In the genomic region with DNA sequence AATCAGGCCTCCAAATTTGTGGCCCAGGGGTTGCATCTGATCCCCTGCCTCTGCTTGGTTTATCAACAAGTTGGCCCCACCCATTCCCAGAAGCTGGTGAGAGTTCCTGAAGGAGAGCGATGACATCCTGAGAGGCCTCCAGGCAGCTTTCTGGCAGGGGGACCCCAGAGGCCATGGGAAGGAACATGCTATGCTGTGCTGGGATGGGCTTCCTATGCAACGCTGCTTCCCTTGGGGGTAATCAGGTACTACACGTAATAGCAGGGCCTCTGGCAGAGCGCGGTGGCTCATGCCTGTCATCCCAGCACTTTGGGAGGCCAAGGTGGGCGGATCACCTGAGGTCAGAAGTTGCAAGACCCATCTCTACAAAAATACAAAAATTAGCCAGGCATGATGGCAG, we compare ENCODE assay signal across 1 cellular context.
TF ChIP-seq lines count a peak whose summit lies in the region.

No MANE protein-coding gene starts in this region.

TF ChIP-seq in GM23338, 12 proteins besides CTCF, POLR2A, EP300 and RAD21 (continued from another document):
- TF ChIP-seq, protein P1, sequence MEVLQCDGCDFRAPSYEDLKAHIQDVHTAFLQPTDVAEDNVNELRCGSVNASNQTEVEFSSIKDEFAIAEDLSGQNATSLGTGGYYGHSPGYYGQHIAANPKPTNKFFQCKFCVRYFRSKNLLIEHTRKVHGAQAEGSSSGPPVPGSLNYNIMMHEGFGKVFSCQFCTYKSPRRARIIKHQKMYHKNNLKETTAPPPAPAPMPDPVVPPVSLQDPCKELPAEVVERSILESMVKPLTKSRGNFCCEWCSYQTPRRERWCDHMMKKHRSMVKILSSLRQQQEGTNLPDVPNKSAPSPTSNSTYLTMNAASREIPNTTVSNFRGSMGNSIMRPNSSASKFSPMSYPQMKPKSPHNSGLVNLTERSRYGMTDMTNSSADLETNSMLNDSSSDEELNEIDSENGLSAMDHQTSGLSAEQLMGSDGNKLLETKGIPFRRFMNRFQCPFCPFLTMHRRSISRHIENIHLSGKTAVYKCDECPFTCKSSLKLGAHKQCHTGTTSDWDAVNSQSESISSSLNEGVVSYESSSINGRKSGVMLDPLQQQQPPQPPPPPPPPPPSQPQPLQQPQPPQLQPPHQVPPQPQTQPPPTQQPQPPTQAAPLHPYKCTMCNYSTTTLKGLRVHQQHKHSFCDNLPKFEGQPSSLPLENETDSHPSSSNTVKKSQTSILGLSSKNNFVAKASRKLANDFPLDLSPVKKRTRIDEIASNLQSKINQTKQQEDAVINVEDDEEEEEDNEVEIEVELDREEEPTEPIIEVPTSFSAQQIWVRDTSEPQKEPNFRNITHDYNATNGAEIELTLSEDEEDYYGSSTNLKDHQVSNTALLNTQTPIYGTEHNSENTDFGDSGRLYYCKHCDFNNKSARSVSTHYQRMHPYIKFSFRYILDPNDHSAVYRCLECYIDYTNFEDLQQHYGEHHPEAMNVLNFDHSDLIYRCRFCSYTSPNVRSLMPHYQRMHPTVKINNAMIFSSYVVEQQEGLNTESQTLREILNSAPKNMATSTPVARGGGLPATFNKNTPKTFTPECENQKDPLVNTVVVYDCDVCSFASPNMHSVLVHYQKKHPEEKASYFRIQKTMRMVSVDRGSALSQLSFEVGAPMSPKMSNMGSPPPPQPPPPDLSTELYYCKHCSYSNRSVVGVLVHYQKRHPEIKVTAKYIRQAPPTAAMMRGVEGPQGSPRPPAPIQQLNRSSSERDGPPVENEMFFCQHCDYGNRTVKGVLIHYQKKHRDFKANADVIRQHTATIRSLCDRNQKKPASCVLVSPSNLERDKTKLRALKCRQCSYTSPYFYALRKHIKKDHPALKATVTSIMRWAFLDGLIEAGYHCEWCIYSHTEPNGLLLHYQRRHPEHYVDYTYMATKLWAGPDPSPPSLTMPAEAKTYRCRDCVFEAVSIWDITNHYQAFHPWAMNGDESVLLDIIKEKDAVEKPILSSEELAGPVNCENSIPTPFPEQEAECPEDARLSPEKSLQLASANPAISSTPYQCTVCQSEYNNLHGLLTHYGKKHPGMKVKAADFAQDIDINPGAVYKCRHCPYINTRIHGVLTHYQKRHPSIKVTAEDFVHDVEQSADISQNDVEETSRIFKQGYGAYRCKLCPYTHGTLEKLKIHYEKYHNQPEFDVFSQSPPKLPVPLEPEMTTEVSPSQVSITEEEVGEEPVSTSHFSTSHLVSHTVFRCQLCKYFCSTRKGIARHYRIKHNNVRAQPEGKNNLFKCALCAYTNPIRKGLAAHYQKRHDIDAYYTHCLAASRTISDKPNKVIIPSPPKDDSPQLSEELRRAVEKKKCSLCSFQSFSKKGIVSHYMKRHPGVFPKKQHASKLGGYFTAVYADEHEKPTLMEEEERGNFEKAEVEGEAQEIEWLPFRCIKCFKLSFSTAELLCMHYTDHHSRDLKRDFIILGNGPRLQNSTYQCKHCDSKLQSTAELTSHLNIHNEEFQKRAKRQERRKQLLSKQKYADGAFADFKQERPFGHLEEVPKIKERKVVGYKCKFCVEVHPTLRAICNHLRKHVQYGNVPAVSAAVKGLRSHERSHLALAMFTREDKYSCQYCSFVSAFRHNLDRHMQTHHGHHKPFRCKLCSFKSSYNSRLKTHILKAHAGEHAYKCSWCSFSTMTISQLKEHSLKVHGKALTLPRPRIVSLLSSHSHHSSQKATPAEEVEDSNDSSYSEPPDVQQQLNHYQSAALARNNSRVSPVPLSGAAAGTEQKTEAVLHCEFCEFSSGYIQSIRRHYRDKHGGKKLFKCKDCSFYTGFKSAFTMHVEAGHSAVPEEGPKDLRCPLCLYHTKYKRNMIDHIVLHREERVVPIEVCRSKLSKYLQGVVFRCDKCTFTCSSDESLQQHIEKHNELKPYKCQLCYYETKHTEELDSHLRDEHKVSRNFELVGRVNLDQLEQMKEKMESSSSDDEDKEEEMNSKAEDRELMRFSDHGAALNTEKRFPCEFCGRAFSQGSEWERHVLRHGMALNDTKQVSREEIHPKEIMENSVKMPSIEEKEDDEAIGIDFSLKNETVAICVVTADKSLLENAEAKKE (CRISPR knock-in tag; IDR thresholded peaks at IDR 0.05), result no peak
- TF ChIP-seq, protein P2, sequence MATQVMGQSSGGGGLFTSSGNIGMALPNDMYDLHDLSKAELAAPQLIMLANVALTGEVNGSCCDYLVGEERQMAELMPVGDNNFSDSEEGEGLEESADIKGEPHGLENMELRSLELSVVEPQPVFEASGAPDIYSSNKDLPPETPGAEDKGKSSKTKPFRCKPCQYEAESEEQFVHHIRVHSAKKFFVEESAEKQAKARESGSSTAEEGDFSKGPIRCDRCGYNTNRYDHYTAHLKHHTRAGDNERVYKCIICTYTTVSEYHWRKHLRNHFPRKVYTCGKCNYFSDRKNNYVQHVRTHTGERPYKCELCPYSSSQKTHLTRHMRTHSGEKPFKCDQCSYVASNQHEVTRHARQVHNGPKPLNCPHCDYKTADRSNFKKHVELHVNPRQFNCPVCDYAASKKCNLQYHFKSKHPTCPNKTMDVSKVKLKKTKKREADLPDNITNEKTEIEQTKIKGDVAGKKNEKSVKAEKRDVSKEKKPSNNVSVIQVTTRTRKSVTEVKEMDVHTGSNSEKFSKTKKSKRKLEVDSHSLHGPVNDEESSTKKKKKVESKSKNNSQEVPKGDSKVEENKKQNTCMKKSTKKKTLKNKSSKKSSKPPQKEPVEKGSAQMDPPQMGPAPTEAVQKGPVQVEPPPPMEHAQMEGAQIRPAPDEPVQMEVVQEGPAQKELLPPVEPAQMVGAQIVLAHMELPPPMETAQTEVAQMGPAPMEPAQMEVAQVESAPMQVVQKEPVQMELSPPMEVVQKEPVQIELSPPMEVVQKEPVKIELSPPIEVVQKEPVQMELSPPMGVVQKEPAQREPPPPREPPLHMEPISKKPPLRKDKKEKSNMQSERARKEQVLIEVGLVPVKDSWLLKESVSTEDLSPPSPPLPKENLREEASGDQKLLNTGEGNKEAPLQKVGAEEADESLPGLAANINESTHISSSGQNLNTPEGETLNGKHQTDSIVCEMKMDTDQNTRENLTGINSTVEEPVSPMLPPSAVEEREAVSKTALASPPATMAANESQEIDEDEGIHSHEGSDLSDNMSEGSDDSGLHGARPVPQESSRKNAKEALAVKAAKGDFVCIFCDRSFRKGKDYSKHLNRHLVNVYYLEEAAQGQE (IDR thresholded peaks at IDR 0.05; ENCODE audit: unreplicated experiment), result no peak
- no peak for TF ChIP-seq EZH2 (IDR thresholded peaks at IDR 0.05; ENCODE audit: low read depth, unreplicated experiment)
- TF ChIP-seq POLR2AphosphoS5 (IDR thresholded peaks at IDR 0.05; ENCODE audit: low read depth), result no peak
- TF ChIP-seq STAT1 (IDR thresholded peaks at IDR 0.05; ENCODE audit: unreplicated experiment), result no peak
- no peak for TF ChIP-seq ZNF331 (CRISPR knock-in tag; IDR thresholded peaks at IDR 0.05; ENCODE audit: low read depth)
- no peak for TF ChIP-seq EZH2phosphoT487 (IDR thresholded peaks at IDR 0.05; ENCODE audit: unreplicated experiment)
- TF ChIP-seq NANOG (IDR thresholded peaks at IDR 0.05; ENCODE audit: borderline replicate concordance), result no peak
